1 cellular context compared by ENCODE assay signal in genomic region chr11:44320289-44320973, GRCh38.
TF ChIP-seq lines count a peak whose summit lies in the region.

No MANE protein-coding gene starts in this region.

TF ChIP-seq in WTC11, 78 proteins besides CTCF, POLR2A, EP300 and RAD21 (continued from another document):
- TF ChIP-seq, protein P1, sequence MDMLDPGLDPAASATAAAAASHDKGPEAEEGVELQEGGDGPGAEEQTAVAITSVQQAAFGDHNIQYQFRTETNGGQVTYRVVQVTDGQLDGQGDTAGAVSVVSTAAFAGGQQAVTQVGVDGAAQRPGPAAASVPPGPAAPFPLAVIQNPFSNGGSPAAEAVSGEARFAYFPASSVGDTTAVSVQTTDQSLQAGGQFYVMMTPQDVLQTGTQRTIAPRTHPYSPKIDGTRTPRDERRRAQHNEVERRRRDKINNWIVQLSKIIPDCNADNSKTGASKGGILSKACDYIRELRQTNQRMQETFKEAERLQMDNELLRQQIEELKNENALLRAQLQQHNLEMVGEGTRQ (CRISPR knock-in tag; IDR thresholded peaks at IDR 0.05) = peak; percentile 13; the same call in 1 of the 2 replicates
- TF ChIP-seq FOXK1 (CRISPR knock-in tag; IDR thresholded peaks at IDR 0.05) (no peak), HMGA2 (CRISPR knock-in tag; IDR thresholded peaks at IDR 0.05) (no peak)
